ENCODE assay signal across 15 cellular contexts in the genomic region with DNA sequence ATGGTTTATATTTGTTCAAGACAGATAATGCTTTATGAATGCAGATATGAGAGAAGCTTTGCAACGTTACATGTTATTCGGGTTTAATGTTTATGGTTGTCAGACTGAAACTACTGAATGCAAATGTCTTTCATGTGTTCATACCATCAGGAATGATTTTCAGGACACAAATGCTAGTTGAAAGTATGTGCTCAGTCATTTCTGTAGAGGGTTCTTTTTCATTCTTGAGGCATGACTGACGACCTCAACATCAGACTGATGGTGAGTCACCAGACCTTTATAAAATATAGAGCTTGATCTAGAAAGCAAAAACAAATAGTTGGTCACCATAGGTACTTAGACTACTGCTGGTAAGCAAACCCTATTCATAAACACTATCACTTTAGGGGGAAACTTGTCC.
DNase-seq lines count a peak whose midpoint lies in the region; ATAC-seq, FAIRE-seq and TF ChIP-seq lines count a peak whose summit lies in the region.
"Had no signal": no experiment of that assay in that cellular context is flagged by ENCODE, and none has a peak within 500 bp of the region (broad histone marks: within the 10 kb centered on the region; RNA-seq: fewer than 3 reads in every experiment).

No MANE protein-coding gene starts in this region.

- RAD21 ChIA-PET in GM12878 (lab: Charles Lee; ENCODE audit: unreplicated experiment), result interaction anchor here (1.4 kb wide), 1 partner anchor 40 kb away, joined by 3 read pairs; no protein-coding TSS in a partner anchor

- H3K4me1 ChIP-seq in GM12878 (ENCODE audit: control insufficient read depth, insufficient read depth, low read length) (no peaks in the 10 kb centered on the region), osteoblast (ENCODE audit: insufficient read depth, low read length) (peaks cover 26% of the 10 kb centered on the region)
- H3K4me1 ChIP-seq: adrenal gland, upper lobe of left lung had no signal

- H3K36me3 ChIP-seq in GM12878 (ENCODE audit: control insufficient read depth in 2 of 2, insufficient read depth in 2 of 2, low read length in 1 of 2) (no peaks in the 10 kb centered on the region), osteoblast (ENCODE audit: insufficient read depth, low read length) (no peaks in the 10 kb centered on the region)
- H3K36me3 ChIP-seq: adrenal gland, upper lobe of left lung had no signal

- CTCF ChIA-PET in GM12878 (lab: Yijun Ruan, JAX), result interaction anchor here (0.6 to 2.0 kb wide), 3 partner anchors 20 to 361 kb away, joined by 3 to 13 read pairs (median 3); no protein-coding TSS in a partner anchor

- H4K20me1 ChIP-seq in GM12878 (ENCODE audit: control insufficient read depth, insufficient read depth) (no peaks in the 10 kb centered on the region), osteoblast (ENCODE audit: insufficient read depth, low read length) (no peaks in the 10 kb centered on the region)

- no peak for TF ChIP-seq RAD21 in GM12878 (IDR thresholded peaks at IDR 0.05; ENCODE audit: insufficient read depth, low read depth, low read length)

- no peak for TF ChIP-seq EP300 in GM12878 (IDR thresholded peaks at IDR 0.05; ENCODE audit: borderline replicate concordance in 1 of 2, control insufficient read depth in 1 of 2, low read depth in 2 of 2, low read length in 2 of 2)

- H3K9ac ChIP-seq in GM12878 (ENCODE audit: control insufficient read depth, insufficient read depth, low read length), result no peak overlapping the region

- no peak overlapping the region for H3K4me3 ChIP-seq in GM12878
- H3K4me3 ChIP-seq in osteoblast (ENCODE audit: insufficient read depth, low read length), result no peak overlapping the region
- H3K4me3 ChIP-seq: adrenal gland, upper lobe of left lung had no signal

- ATAC-seq in HG03565 (IDR thresholded peaks at IDR 0.05; ENCODE audit: unreplicated experiment) (peak; percentile 79), GM12878 (peak; percentile 84)

- SMC1A ChIA-PET in GM12878 (lab: Charles Lee; ENCODE audit: uncharacterized antibody, unreplicated experiment), result interaction anchor here (0.5 to 1.9 kb wide), 6 partner anchors 11 to 79 kb away, joined by 3 to 5 read pairs (median 4); no protein-coding TSS in a partner anchor

- no peaks in the 10 kb centered on the region for H3K79me2 ChIP-seq in GM12878 (ENCODE audit: control insufficient read depth, insufficient read depth, low read length)
- no peaks in the 10 kb centered on the region for H3K79me2 ChIP-seq in osteoblast (ENCODE audit: insufficient read depth, low read length)

- FAIRE-seq in GM12878 (lab: Jason Lieb, UNC), result no peak

- WGBS in GM12878 (ENCODE audit: insufficient coverage, insufficient replicate concordance, low lambda C conversion rate, missing lambda C conversion rate), result 2% methylated on average over 3 of the region's 3 CpGs

- DNase-seq in GM04503 (ENCODE audit: low read depth), result peak; percentile 82
- DNase-seq in GM12878 (ENCODE audit: low read depth, low spot score), result peak; percentile 7
- DNase-seq in osteoblast (ENCODE audit: insufficient read length, low spot score, missing footprints), result no peak
- DNase-seq in SKM-1 treated with dmso at 0.1 percent for 144 hours (lab: John Stamatoyannopoulos, UW; ENCODE audit: unreplicated experiment), result no peak
- DNase-seq in activated effector memory CD4-positive, alpha-beta T cell treated with anti-CD3 and anti-CD28 coated beads, Interleukin-2, amount 50 U/mL, for 16 hours, result no peak
- DNase-seq in stimulated activated CD4-positive, alpha-beta T cell treated with anti-CD3 and anti-CD28 coated beads, Interleukin-4, amount 100 ng/mL, for 1 hour, result no peak
- DNase-seq in HK-2 (ENCODE audit: unreplicated experiment), result no peak
- DNase-seq: activated CD4-positive, alpha-beta T cell treated with anti-CD3 and anti-CD28 coated beads for 48 hours; adrenal gland; DMS79; glutamatergic neuron; NCI-H1417; RPMI8226; upper lobe of left lung had no signal

- H3K9me3 ChIP-seq in GM12878 (replicated peaks; ENCODE audit: control insufficient read depth, insufficient read depth, low read length), result no peaks in the 10 kb centered on the region
- no peaks in the 10 kb centered on the region for H3K9me3 ChIP-seq in osteoblast (ENCODE audit: low read depth, low read length)
- H3K9me3 ChIP-seq: adrenal gland, upper lobe of left lung had no signal

- intact Hi-C loops in GM12878 (cut with micrococcal nuclease; ENCODE audit: unreplicated experiment), result no loop called here

- H3K4me2 ChIP-seq in GM12878 (ENCODE audit: control insufficient read depth, insufficient read depth), result no peak overlapping the region
- peak overlapping the region; percentile 64 for H3K4me2 ChIP-seq in osteoblast (ENCODE audit: insufficient read depth, low read length)

- H3K27ac ChIP-seq in GM12878 (ENCODE audit: control insufficient read depth, insufficient read depth) (no peak overlapping the region), osteoblast (ENCODE audit: low read depth, low read length) (peak overlapping the region; percentile 65)
- H3K27ac ChIP-seq: adrenal gland, upper lobe of left lung had no signal

- TF ChIP-seq CTCF in GM12878 (IDR thresholded peaks at IDR 0.05 in 2 of 3, conservative IDR thresholded peaks at IDR 0.05 in 1 of 3; ENCODE audit: control insufficient read depth in 2 of 3, extremely low read depth in 1 of 3, insufficient read depth in 1 of 3, low read depth in 3 of 3, low read length in 3 of 3) (no peak), osteoblast (IDR thresholded peaks at IDR 0.05; ENCODE audit: extremely low read depth, low read depth, low read length) (no peak)

- no peaks in the 10 kb centered on the region for H3K27me3 ChIP-seq in GM12878 (replicated peaks in 1 of 2; ENCODE audit: control insufficient read depth in 2 of 2, insufficient read depth in 2 of 2, low read length in 1 of 2)
- H3K27me3 ChIP-seq in osteoblast (ENCODE audit: insufficient read depth, low read length), result no peaks in the 10 kb centered on the region
- H3K27me3 ChIP-seq: adrenal gland, upper lobe of left lung had no signal

- H2AFZ ChIP-seq in GM12878 (ENCODE audit: control insufficient read depth, low read depth, low read length) (no peak overlapping the region), osteoblast (ENCODE audit: low read length) (no peak overlapping the region)

- BruUV-seq in GM12878 (replicated peaks; lab: Mats Ljungman, UMichigan), result no TSS peak

- in situ Hi-C loops in GM12878 (cut with MboI), result no loop called here

- TF ChIP-seq POLR2A in GM12878 (IDR thresholded peaks at IDR 0.05; ENCODE audit: low read depth, low read length), result no peak

- POLR2A ChIA-PET in GM12878 (lab: Charles Lee), result no interaction called here

TF ChIP-seq in GM12878, 131 proteins besides CTCF, POLR2A, EP300 and RAD21:
- TF ChIP-seq JUNB (IDR thresholded peaks at IDR 0.05) (0 out of 2 replicates have a peak, but pooled peaks have one; percentile 7), NBN (IDR thresholded peaks at IDR 0.05) (no peak)

Comparison
In these comparisons a context has a peak if more than half of its experiments do, and no peak if none do; other contexts are left out.
1. DNase-seq: peak in GM04503 (single experiment) and GM12878 (single experiment); none in osteoblast (single experiment), SKM-1 treated with dmso at 0.1 percent for 144 hours (single experiment), activated effector memory CD4-positive, alpha-beta T cell treated with anti-CD3 and anti-CD28 coated beads, Interleukin-2, amount 50 U/mL, for 16 hours (single experiment), stimulated activated CD4-positive, alpha-beta T cell treated with anti-CD3 and anti-CD28 coated beads, Interleukin-4, amount 100 ng/mL, for 1 hour (single experiment) and HK-2 (single experiment).